In the genomic region with DNA sequence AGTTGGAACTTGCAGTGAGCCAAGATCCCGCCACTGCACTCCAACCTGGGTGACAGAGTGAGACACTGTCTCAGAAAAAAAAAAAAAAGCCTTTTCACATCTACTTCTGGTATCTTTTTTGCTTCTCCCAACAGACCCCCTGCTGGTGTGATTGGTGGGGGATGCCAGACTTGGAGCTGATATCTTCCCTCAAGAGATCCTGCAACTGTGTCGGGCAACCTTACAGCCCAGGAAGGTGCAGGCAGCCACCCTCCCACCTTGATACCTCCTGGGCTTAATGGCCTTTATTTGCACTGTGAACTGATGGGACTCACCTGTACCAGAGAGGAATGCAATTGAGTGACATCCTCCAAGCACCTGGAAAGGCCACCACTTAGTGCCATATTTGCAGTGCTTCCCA, we compare ENCODE assay signal across 14 cellular contexts.
DNase-seq lines count a peak whose midpoint lies in the region; ATAC-seq and TF ChIP-seq lines count a peak whose summit lies in the region.
"Had no signal": no experiment of that assay in that cellular context is flagged by ENCODE, and none has a peak within 500 bp of the region (broad histone marks: within the 10 kb centered on the region; RNA-seq: fewer than 3 reads in every experiment).

No MANE protein-coding gene starts in this region.

- peaks cover 4% of the 10 kb centered on the region for H3K4me1 Mint-ChIP-seq in endodermal cell

- H4K8ac ChIP-seq in mesendoderm (ENCODE audit: low read depth, low read length), result no peak overlapping the region

- no peaks in the 10 kb centered on the region for H3K9me3 Mint-ChIP-seq in endodermal cell

- H2BK15ac ChIP-seq in mesendoderm (replicated peaks; ENCODE audit: low read depth), result no peak overlapping the region

- H2BK120ac ChIP-seq in mesendoderm (ENCODE audit: low read depth, low read length), result no peak overlapping the region

- H3K4ac ChIP-seq in mesendoderm (ENCODE audit: low read depth, low read length), result no peak overlapping the region

- H3K27me3 ChIP-seq in right atrium auricular region (no peaks in the 10 kb centered on the region), endodermal cell (ENCODE audit: control insufficient read depth, insufficient read depth, low read length, poor library complexity, severe bottlenecking) (no peaks in the 10 kb centered on the region), mesendoderm (ENCODE audit: insufficient read depth, low read length, poor library complexity) (no peaks in the 10 kb centered on the region), colonic mucosa (no peaks in the 10 kb centered on the region), lower lobe of right lung (ENCODE audit: low read depth) (no peaks in the 10 kb centered on the region)

- no peak overlapping the region for H4K5ac ChIP-seq in mesendoderm (ENCODE audit: low read length)

- H3K27ac ChIP-seq in right atrium auricular region (no peak overlapping the region), endodermal cell (ENCODE audit: low read depth, low read length) (no peak overlapping the region), mesendoderm (ENCODE audit: low read depth, low read length) (no peak overlapping the region), colonic mucosa (no peak overlapping the region), lower lobe of right lung (no peak overlapping the region)
- H3K27ac ChIP-seq: GM23248 had no signal

- H3K4me1 ChIP-seq in right atrium auricular region (no peaks in the 10 kb centered on the region), endodermal cell (ENCODE audit: control insufficient read depth, insufficient read depth, low read length) (no peaks in the 10 kb centered on the region), mesendoderm (ENCODE audit: control insufficient read depth, low read depth, low read length) (no peaks in the 10 kb centered on the region), colonic mucosa (no peaks in the 10 kb centered on the region), lower lobe of right lung (peaks cover 13% of the 10 kb centered on the region)

- 87 to 100% methylated on average over 1 to 2 of the region's 2 CpGs for WGBS in endodermal cell (ENCODE audit: insufficient coverage in 1 of 2, insufficient read length in 1 of 2), 2 experiments
- WGBS in mesendoderm (ENCODE audit: extremely low coverage, insufficient coverage, low lambda C conversion rate), result no CpG with 5 or more reads among the region's 2 CpGs

- no peaks in the 10 kb centered on the region for H3K36me3 ChIP-seq in right atrium auricular region
- no peaks in the 10 kb centered on the region for H3K36me3 ChIP-seq in endodermal cell (ENCODE audit: control insufficient read depth, insufficient read depth, low read length)
- no peaks in the 10 kb centered on the region for H3K36me3 ChIP-seq in mesendoderm (ENCODE audit: control insufficient read depth, insufficient read depth, low read length)
- no peaks in the 10 kb centered on the region for H3K36me3 ChIP-seq in colonic mucosa
- no peaks in the 10 kb centered on the region for H3K36me3 ChIP-seq in lower lobe of right lung

- H3K79me2 ChIP-seq in mesendoderm (ENCODE audit: control insufficient read depth, insufficient read depth, low read length), result no peaks in the 10 kb centered on the region

- no peak overlapping the region for H3K4me3 Mint-ChIP-seq in endodermal cell
- H3K4me3 Mint-ChIP-seq: CD4-positive, alpha-beta memory T cell had no signal

- no peak overlapping the region for H3K27ac Mint-ChIP-seq in endodermal cell
- H3K27ac Mint-ChIP-seq: CD4-positive, alpha-beta memory T cell had no signal

- no peaks in the 10 kb centered on the region for H3K79me1 ChIP-seq in mesendoderm (ENCODE audit: low read length)

- no peak overlapping the region for H2BK5ac ChIP-seq in mesendoderm (ENCODE audit: low read length)

- DNase-seq in right atrium auricular region (ENCODE audit: low spot score) (peak; percentile 30), Right ventricle myocardium superior (no peak), endodermal cell (peak; percentile 43), mesendoderm (peak; percentile 16), colonic mucosa (no peak), lower lobe of right lung (no peak), DMS114 treated with DMSO at 0.1 percent for 48 hours (lab: John Stamatoyannopoulos, UW; ENCODE audit: unreplicated experiment) (no peak)
- DNase-seq: C1 segment of cervical spinal cord; Calu3; CD4-positive, alpha-beta memory T cell; COR-L47; DND-41; GM23248; H7 had no signal

- no peak for ATAC-seq in Right ventricle myocardium superior (ENCODE audit: poor library complexity)
- ATAC-seq in lower lobe of right lung, result no peak

- H3K18ac ChIP-seq in mesendoderm (ENCODE audit: low read length), result no peak overlapping the region

- no peak overlapping the region for H3K23ac ChIP-seq in mesendoderm (ENCODE audit: low read length)

- H3K27me3 Mint-ChIP-seq in endodermal cell (ENCODE audit: insufficient read depth), result no peaks in the 10 kb centered on the region

- no peak overlapping the region for H3K4me2 ChIP-seq in mesendoderm (ENCODE audit: low read length)

- no peak overlapping the region for H3K9ac ChIP-seq in endodermal cell (ENCODE audit: extremely low read depth, low read length, poor library complexity, severe bottlenecking)
- H3K9ac ChIP-seq in mesendoderm (ENCODE audit: low read length), result no peak overlapping the region
- H3K9ac ChIP-seq in colonic mucosa (ENCODE audit: low read depth in 2 of 2, low read length in 2 of 2), result no peak overlapping the region
- H3K9ac ChIP-seq: GM23248 had no signal

- no peaks in the 10 kb centered on the region for H3K36me3 Mint-ChIP-seq in endodermal cell (ENCODE audit: low read depth)
- H3K36me3 Mint-ChIP-seq: CD4-positive, alpha-beta memory T cell had no signal

- no peak overlapping the region for H3K56ac ChIP-seq in mesendoderm (ENCODE audit: low read length)

- intact Hi-C loops in Right ventricle myocardium superior (cut with DNase I), result no loop called here
- intact Hi-C loops in colonic mucosa (cut with DNase I), result loop anchor here (5.0 to 10.0 kb wide), 4 partner anchors 345 to 888 kb away; no protein-coding TSS in a partner anchor
- intact Hi-C loops in lower lobe of right lung (cut with DNase I), result no loop called here

- H2AK5ac ChIP-seq in mesendoderm (ENCODE audit: low read length), result no peak overlapping the region

- TF ChIP-seq CTCF in right atrium auricular region (IDR thresholded peaks at IDR 0.05), result no peak
- TF ChIP-seq CTCF in endodermal cell (conservative IDR thresholded peaks at IDR 0.05), result no peak
- no peak for TF ChIP-seq CTCF in colonic mucosa (IDR thresholded peaks at IDR 0.05)
- no peak for TF ChIP-seq CTCF in lower lobe of right lung (IDR thresholded peaks at IDR 0.05)

- H3K9me3 ChIP-seq in right atrium auricular region (peaks cover 0 to 12% of the 10 kb centered on the region in 2 donors), endodermal cell (ENCODE audit: control insufficient read depth, low read length) (no peaks in the 10 kb centered on the region), colonic mucosa (no peaks in the 10 kb centered on the region), lower lobe of right lung (no peaks in the 10 kb centered on the region)

- no peak overlapping the region for H3K4me3 ChIP-seq in right atrium auricular region
- H3K4me3 ChIP-seq in endodermal cell (ENCODE audit: low read length), result no peak overlapping the region
- H3K4me3 ChIP-seq in mesendoderm (ENCODE audit: low read length), result no peak overlapping the region
- H3K4me3 ChIP-seq in colonic mucosa, result no peak overlapping the region
- H3K4me3 ChIP-seq in lower lobe of right lung, result no peak overlapping the region
- H3K4me3 ChIP-seq: GM23248 had no signal

Comparison
In these comparisons a context has a peak if more than half of its experiments do, and no peak if none do; other contexts are left out.
1. DNase-seq: peak in right atrium auricular region (single experiment), endodermal cell (single experiment) and mesendoderm (single experiment); none in Right ventricle myocardium superior (single experiment), colonic mucosa (single experiment), lower lobe of right lung (single experiment) and DMS114 treated with DMSO at 0.1 percent for 48 hours (single experiment).